Comparison of ENCODE assay signal across 19 cellular contexts in genomic region chr16:81464279-81464678, GRCh38. TPM values are rescaled to one million over a fixed set of nuclear protein-coding genes. Genes with fewer than 3 reads are reported as not detected.
DNase-seq lines count a peak whose midpoint lies in the region; ATAC-seq, FAIRE-seq and TF ChIP-seq lines count a peak whose summit lies in the region.
"Had no signal": no experiment of that assay in that cellular context is flagged by ENCODE, and none has a peak within 500 bp of the region (broad histone marks: within the 10 kb centered on the region; RNA-seq: fewer than 3 reads in every experiment).

No MANE protein-coding gene starts in this region.

- H4K20me1 ChIP-seq in GM12878 (ENCODE audit: control insufficient read depth, insufficient read depth), result no peaks in the 10 kb centered on the region

- intact Hi-C loops in natural killer cell (cut with micrococcal nuclease), result no loop called here
- intact Hi-C loops in GM12878 (cut with micrococcal nuclease; ENCODE audit: unreplicated experiment), result no loop called here

- DNase-seq in natural killer cell (no peak), GM12878 (ENCODE audit: low read depth, low spot score) (no peak), naive B cell (no peak), SIG-M5 (lab: John Stamatoyannopoulos, UW) (no peak), NCI-H82 treated with DMSO at 0.1 percent for 48 hours (lab: John Stamatoyannopoulos, UW; ENCODE audit: unreplicated experiment) (no peak), NCI-H748 (lab: John Stamatoyannopoulos, UW; ENCODE audit: unreplicated experiment) (no peak)
- DNase-seq in natural killer cell treated with Interleukin-12 subunit alpha and Interleukin-12 subunit beta and Interleukin-15 and Interleukin-18, amount 100 ng/mL, for 72 hours (ENCODE audit: low spot score), result no peak
- DNase-seq: BE2C, DND-41, GOT3, NCI-H1417 treated with DMSO at 0.1 percent for 48 hours, NCI-H187 treated with DMSO at 0.1 percent for 48 hours, NCI-H226, NCI-H524, PC-9 had no signal

- H3K4me3 ChIP-seq in GM12878, result no peak overlapping the region
- H3K4me3 ChIP-seq: PC-9 had no signal

- H3K27me3 Mint-ChIP-seq in natural killer cell (ENCODE audit: low read depth in 2 of 2) (no peaks in the 10 kb centered on the region), naive B cell (no peaks in the 10 kb centered on the region)
- no peaks in the 10 kb centered on the region for H3K27me3 Mint-ChIP-seq in natural killer cell treated with Interleukin-12 subunit alpha and Interleukin-12 subunit beta and Interleukin-15 and Interleukin-18, amount 100 ng/mL, for 72 hours

- H3K27ac ChIP-seq in GM12878 (ENCODE audit: control insufficient read depth, insufficient read depth), result no peak overlapping the region
- H3K27ac ChIP-seq: PC-9 had no signal

- no peak for TF ChIP-seq CTCF in natural killer cell (IDR thresholded peaks at IDR 0.05)
- TF ChIP-seq CTCF in GM12878 (IDR thresholded peaks at IDR 0.05 in 2 of 3, conservative IDR thresholded peaks at IDR 0.05 in 1 of 3; ENCODE audit: control insufficient read depth in 2 of 3, extremely low read depth in 1 of 3, insufficient read depth in 1 of 3, low read depth in 3 of 3, low read length in 3 of 3), result no peak

- H3K9me3 Mint-ChIP-seq in natural killer cell, result no peaks in the 10 kb centered on the region
- H3K9me3 Mint-ChIP-seq in natural killer cell treated with Interleukin-12 subunit alpha and Interleukin-12 subunit beta and Interleukin-15 and Interleukin-18, amount 100 ng/mL, for 72 hours, result no peaks in the 10 kb centered on the region
- peaks cover 0 to 2% (median 0%) of the 10 kb centered on the region in 7 donors for H3K9me3 Mint-ChIP-seq in naive B cell

- no peaks in the 10 kb centered on the region for H3K9me3 ChIP-seq in GM12878 (replicated peaks; ENCODE audit: control insufficient read depth, insufficient read depth, low read length)
- H3K9me3 ChIP-seq: BE2C had no signal

- CTCF ChIA-PET in GM12878 (lab: Yijun Ruan, JAX), result no interaction called here

- RAD21 ChIA-PET in GM12878 (lab: Charles Lee; ENCODE audit: unreplicated experiment), result interaction anchor here (0.9 kb wide), 1 partner anchor 176 kb away, joined by 3 read pairs; no protein-coding TSS in a partner anchor

- no peak overlapping the region for H3K9ac ChIP-seq in GM12878 (ENCODE audit: control insufficient read depth, insufficient read depth, low read length)

- SMC1A ChIA-PET in GM12878 (lab: Charles Lee; ENCODE audit: uncharacterized antibody, unreplicated experiment), result interaction anchor here (0.8 to 1.0 kb wide), 2 partner anchors 17 to 151 kb away, joined by 3 read pairs; no protein-coding TSS in a partner anchor

- in situ Hi-C loops in GM12878 (cut with MboI), result no loop called here

- peaks cover 0 to 2% of the 10 kb centered on the region in 2 experiments; a peak in 2 of 4 replicates for H3K36me3 ChIP-seq in GM12878 (ENCODE audit: control insufficient read depth in 2 of 2, insufficient read depth in 2 of 2, low read length in 1 of 2)
- H3K36me3 ChIP-seq: BE2C had no signal

- no peak overlapping the region for H2AFZ ChIP-seq in GM12878 (ENCODE audit: control insufficient read depth, low read depth, low read length)
- H2AFZ ChIP-seq: PC-9 had no signal

- H3K27ac Mint-ChIP-seq in natural killer cell (peak overlapping the region; percentile 44 to 66), naive B cell (peak overlapping the region in 5 of 6 donors; percentile 8 to 58 (median 18))
- H3K27ac Mint-ChIP-seq in natural killer cell treated with Interleukin-12 subunit alpha and Interleukin-12 subunit beta and Interleukin-15 and Interleukin-18, amount 100 ng/mL, for 72 hours, result no peak overlapping the region

- peaks cover 9% of the 10 kb centered on the region for H3K4me1 ChIP-seq in GM12878 (ENCODE audit: control insufficient read depth, insufficient read depth, low read length)
- H3K4me1 ChIP-seq: BE2C had no signal

- peaks cover 34% of the 10 kb centered on the region for H3K79me2 ChIP-seq in GM12878 (ENCODE audit: control insufficient read depth, insufficient read depth, low read length)

- POLR2A ChIA-PET in GM12878 (lab: Charles Lee), result no interaction called here

- TF ChIP-seq RAD21 in GM12878 (IDR thresholded peaks at IDR 0.05; ENCODE audit: insufficient read depth, low read depth, low read length), result no peak

- no peak overlapping the region for H3K4me2 ChIP-seq in GM12878 (ENCODE audit: control insufficient read depth, insufficient read depth)
- H3K4me2 ChIP-seq: PC-9 had no signal

- 89% methylated on average over 5 of the region's 5 CpGs for WGBS in GM12878 (ENCODE audit: insufficient coverage, insufficient replicate concordance, low lambda C conversion rate, missing lambda C conversion rate)

- TF ChIP-seq EP300 in GM12878 (IDR thresholded peaks at IDR 0.05; ENCODE audit: borderline replicate concordance in 1 of 2, control insufficient read depth in 1 of 2, low read depth in 2 of 2, low read length in 2 of 2), result no peak

- H3K27me3 ChIP-seq in GM12878 (replicated peaks in 1 of 2; ENCODE audit: control insufficient read depth in 2 of 2, insufficient read depth in 2 of 2, low read length in 1 of 2), result no peaks in the 10 kb centered on the region
- H3K27me3 ChIP-seq: BE2C had no signal

- TF ChIP-seq POLR2A in GM12878 (IDR thresholded peaks at IDR 0.05; ENCODE audit: low read depth, low read length), result no peak

- no peak for ATAC-seq in natural killer cell
- no peak for ATAC-seq in natural killer cell treated with Interleukin-12 subunit alpha and Interleukin-12 subunit beta and Interleukin-15 and Interleukin-18, amount 100 ng/mL, for 72 hours
- ATAC-seq in GM12878, result no peak
- ATAC-seq in naive B cell (ENCODE audit: low read depth in 2 of 2), result no peak
- no peak for ATAC-seq in HG03175 (IDR thresholded peaks at IDR 0.05; ENCODE audit: unreplicated experiment)

- no TSS peak for BruUV-seq in GM12878 (replicated peaks; lab: Mats Ljungman, UMichigan)

- FAIRE-seq in GM12878 (lab: Jason Lieb, UNC), result no peak
- FAIRE-seq: A204.1, G401.6, GM19239 had no signal

- H3K4me1 Mint-ChIP-seq in natural killer cell, result peaks cover 74% of the 10 kb centered on the region in 2 donors
- peaks cover 50 to 59% of the 10 kb centered on the region in 2 donors for H3K4me1 Mint-ChIP-seq in natural killer cell treated with Interleukin-12 subunit alpha and Interleukin-12 subunit beta and Interleukin-15 and Interleukin-18, amount 100 ng/mL, for 72 hours (ENCODE audit: low read depth in 2 of 2)
- H3K4me1 Mint-ChIP-seq in naive B cell, result peaks cover 57 to 90% (median 77%) of the 10 kb centered on the region in 3 donors

- H3K4me3 Mint-ChIP-seq in natural killer cell, result no peak overlapping the region
- H3K4me3 Mint-ChIP-seq in natural killer cell treated with Interleukin-12 subunit alpha and Interleukin-12 subunit beta and Interleukin-15 and Interleukin-18, amount 100 ng/mL, for 72 hours, result no peak overlapping the region
- no peak overlapping the region for H3K4me3 Mint-ChIP-seq in naive B cell

- no peaks in the 10 kb centered on the region for H3K36me3 Mint-ChIP-seq in natural killer cell
- no peaks in the 10 kb centered on the region for H3K36me3 Mint-ChIP-seq in natural killer cell treated with Interleukin-12 subunit alpha and Interleukin-12 subunit beta and Interleukin-15 and Interleukin-18, amount 100 ng/mL, for 72 hours
- H3K36me3 Mint-ChIP-seq in naive B cell, result peaks cover 0 to 7% of the 10 kb centered on the region in 2 donors

TF ChIP-seq in GM12878, 131 proteins besides CTCF, POLR2A, EP300 and RAD21:
- no peak for TF ChIP-seq FOS (IDR thresholded peaks at IDR 0.05; ENCODE audit: borderline replicate concordance, extremely low read depth, insufficient read length)
- TF ChIP-seq SMC3 (IDR thresholded peaks at IDR 0.05; ENCODE audit: borderline replicate concordance, low read length), result no peak
- peak; percentile 96 for TF ChIP-seq ZNF24 (IDR thresholded peaks at IDR 0.05)
- TF ChIP-seq EED (IDR thresholded peaks at IDR 0.05; ENCODE audit: low read depth), result no peak
TF ChIP-seq in GM12878: peak in this region for 1.

RNA-seq across cellular contexts. Expression of gene CMIP, which starts 19.7 kb away (rescaled TPM):
- total RNA-seq in natural killer cell, result 100 to 1,000 TPM in 1 of 3 donors, 10 to 100 TPM in 2; 88.2 to 115 (median 91.5) TPM
- 10 to 100 TPM; 48.0 to 57.6 TPM for total RNA-seq in natural killer cell treated with Interleukin-12 subunit alpha and Interleukin-12 subunit beta and Interleukin-15 and Interleukin-18, amount 100 ng/mL, for 72 hours
- total RNA-seq in GM12878 (2013; cell fraction: nucleolus; rRNA removed), result 68.0 and 69.9 TPM in 2 replicates
- 4.6 and 5.1 TPM in 2 replicates for total RNA-seq in GM12878 (2014; rRNA removed)
- total RNA-seq in GM12878 (2014; rRNA removed; fragmentation: Illumina TruSeq; extraction: Trizol), result 5.4 and 6.3 TPM in 2 replicates
- 41.7 and 43.2 TPM in 2 replicates for total RNA-seq in GM12878 (2021)
- 8.0 TPM for polyA plus RNA-seq in GM12878 (2011; ENCODE audit: low read depth)
- polyA plus RNA-seq in GM12878 (2011; rRNA removed), result 2.1 and 3.8 TPM in 2 replicates
- 7.6 and 13.2 TPM in 2 replicates for polyA plus RNA-seq in GM12878 (2011; cell fraction: cytosol; rRNA removed)
- 20.8 and 26.8 TPM in 2 replicates for polyA plus RNA-seq in GM12878 (2011; cell fraction: nucleus; rRNA removed)
- polyA plus RNA-seq in GM12878 (2012), result 18.2 and 19.7 TPM in 2 replicates
- polyA plus RNA-seq in GM12878 (2014; fragmentation: Illumina TruSeq; extraction: Trizol), result 13.6 and 16.8 TPM in 2 replicates
- polyA plus RNA-seq in GM12878 (2014; fragmentation: Nextera tagmentation; extraction: Ambion mirVana), result 1 to 10 TPM; 1.4 to 1.7 TPM
- 11.3 and 12.8 TPM in 2 replicates for polyA plus RNA-seq in GM12878 (2014; rRNA removed)
- 1 to 10 TPM; 1.2 to 1.5 TPM for polyA plus RNA-seq in GM12878 (2016; fragmentation: Nextera tagmentation; extraction: Ambion mirVana)
- 13.8 and 19.1 TPM in 2 replicates for polyA minus RNA-seq in GM12878 (2011; rRNA and poly(A)+ RNA removed)
- 15.9 and 18.3 TPM in 2 replicates for polyA minus RNA-seq in GM12878 (2011; cell fraction: cytosol; rRNA and poly(A)+ RNA removed)
- 13.7 and 25.9 TPM in 2 replicates for polyA minus RNA-seq in GM12878 (2011; cell fraction: nucleus; rRNA and poly(A)+ RNA removed)
- polyA plus RNA-seq in naive B cell (ENCODE audit: low read depth in 6 of 6), result 1 to 10 TPM in 3 of 6 donors, under 1 TPM in 3; 0.61 to 2.5 (median 1.3) TPM

Comparison
In these comparisons a context has a peak if more than half of its experiments do, and no peak if none do; other contexts are left out.
1. H3K27ac Mint-ChIP-seq: peak in natural killer cell (2 of 2) and naive B cell (5 of 6); none in natural killer cell treated with Interleukin-12 subunit alpha and Interleukin-12 subunit beta and Interleukin-15 and Interleukin-18, amount 100 ng/mL, for 72 hours (0 of 2).